Comparison of ENCODE assay signal across 11 cellular contexts in genomic region chr2:32626591-32627221, GRCh38. TPM values are rescaled to one million over a fixed set of nuclear protein-coding genes. Genes with fewer than 3 reads are reported as not detected.
A peak's percentile ranks its signal among the peaks of the same experiment; 100 is the strongest.
DNase-seq lines count a peak whose midpoint lies in the region; ATAC-seq, FAIRE-seq and TF ChIP-seq lines count a peak whose summit lies in the region.
"Had no signal": no experiment of that assay in that cellular context is flagged by ENCODE, and none has a peak within 500 bp of the region (broad histone marks: within the 10 kb centered on the region; RNA-seq: fewer than 3 reads in every experiment).

No MANE protein-coding gene starts in this region.

- H3K27me3 ChIP-seq in CD4-positive, alpha-beta T cell (ENCODE audit: control insufficient read depth, insufficient read depth, low read length), result no peaks in the 10 kb centered on the region
- H3K27me3 ChIP-seq in H7 (ENCODE audit: control insufficient read depth, insufficient read depth, low read length), result no peaks in the 10 kb centered on the region
- no peaks in the 10 kb centered on the region for H3K27me3 ChIP-seq in brain microvascular endothelial cell (replicated peaks)
- H3K27me3 ChIP-seq in small intestine (ENCODE audit: control insufficient read depth in 2 of 2, insufficient read depth in 2 of 2, low read length in 2 of 2), result no peaks in the 10 kb centered on the region
- H3K27me3 ChIP-seq: neutrophil, upper lobe of right lung had no signal

- H3K9me3 Mint-ChIP-seq in CD4-positive, alpha-beta T cell, result no peaks in the 10 kb centered on the region
- H3K9me3 Mint-ChIP-seq in nephron, result no peaks in the 10 kb centered on the region

- peak overlapping the region; percentile 81 for H3K27ac Mint-ChIP-seq in CD4-positive, alpha-beta T cell
- H3K27ac Mint-ChIP-seq in nephron, result no peak overlapping the region

- no peak for TF ChIP-seq CTCF in CD4-positive, alpha-beta T cell (IDR thresholded peaks at IDR 0.05)
- TF ChIP-seq CTCF in brain microvascular endothelial cell (IDR thresholded peaks at IDR 0.05; ENCODE audit: low read depth, low read length, missing control alignments), result no peak
- TF ChIP-seq CTCF in nephron (IDR thresholded peaks at IDR 0.05; ENCODE audit: unreplicated experiment in 3 of 3), result no peak

- H3K4me3 ChIP-seq in H7 (ENCODE audit: insufficient read depth, low read depth, low read length) (peak overlapping the region; percentile 79), brain microvascular endothelial cell (ENCODE audit: low read depth, low read length) (peak overlapping the region; percentile 99), small intestine (ENCODE audit: low read depth in 1 of 2, low read length in 2 of 2) (no peak overlapping the region)

- no peak for DNase-seq in CD4-positive, alpha-beta T cell
- DNase-seq in H7 (peak; percentile 40), brain microvascular endothelial cell (no peak), small intestine (no peak), SHP77 treated with DMSO at 0.1 percent for 48 hours (lab: John Stamatoyannopoulos, UW) (no peak)
- DNase-seq: NCI-H524, upper lobe of right lung had no signal

- in situ Hi-C loops in brain microvascular endothelial cell (cut with HindIII; ENCODE audit: low pct_ligation_motif_present, low sequenced_read_pairs), result no loop called here

- H3K36me3 Mint-ChIP-seq in CD4-positive, alpha-beta T cell (ENCODE audit: low read depth), result peaks cover 45% of the 10 kb centered on the region
- peaks cover 27% of the 10 kb centered on the region for H3K36me3 Mint-ChIP-seq in nephron (ENCODE audit: low read depth)

- 67 to 73% (median 70%) methylated on average over 12 to 13 of the region's 13 CpGs for WGBS in small intestine, 3 donors

- no peaks in the 10 kb centered on the region for H3K27me3 Mint-ChIP-seq in CD4-positive, alpha-beta T cell
- H3K27me3 Mint-ChIP-seq in nephron (ENCODE audit: low read depth), result peaks cover 5% of the 10 kb centered on the region

- H3K36me3 ChIP-seq in H7 (replicated peaks; ENCODE audit: control insufficient read depth, insufficient read depth, low read length) (no peaks in the 10 kb centered on the region), brain microvascular endothelial cell (replicated peaks) (peaks cover 4% of the 10 kb centered on the region), small intestine (ENCODE audit: control insufficient read depth in 2 of 2, insufficient read depth in 2 of 2, low read length in 2 of 2) (peaks cover 0 to 4% of the 10 kb centered on the region in 2 donors)

- H3K27ac ChIP-seq in CD4-positive, alpha-beta T cell (ENCODE audit: low read depth, low read length), result no peak overlapping the region
- H3K27ac ChIP-seq in brain microvascular endothelial cell, result no peak overlapping the region
- no peak overlapping the region for H3K27ac ChIP-seq in small intestine (ENCODE audit: low read depth in 1 of 2, low read length in 1 of 2)

- POLR2A ChIA-PET in CD4-positive, alpha-beta T cell (lab: Charles Lee), result interaction anchor here (0.9 to 1.8 kb wide), 2 partner anchors 563 to 972 kb away, joined by 3 to 6 read pairs; partner anchors contain the start of genes FAM98A and SPAST

- intact Hi-C loops in CD4-positive, alpha-beta T cell (cut with DNase I, micrococcal nuclease), result loop anchor here (5.0 kb wide), 3 partner anchors 269 to 971 kb away; partner anchors contain the start of genes FAM98A (in 2 of the 2), BIRC6 (in 1 of the 2) and SPAST (in 1 of the 2)

- H3K4me1 ChIP-seq in small intestine (ENCODE audit: control insufficient read depth in 2 of 2, insufficient read depth in 1 of 2, low read depth in 1 of 2, low read length in 1 of 2), result peaks cover 4 to 10% of the 10 kb centered on the region in 2 donors

- CTCF ChIA-PET in CD4-positive, alpha-beta T cell (lab: Charles Lee), result no interaction called here

- no peak for ATAC-seq in CD4-positive, alpha-beta T cell (ENCODE audit: poor library complexity)
- no peak for ATAC-seq in GM18868 (IDR thresholded peaks at IDR 0.05; ENCODE audit: unreplicated experiment)
- no peak for ATAC-seq in HG03159 (IDR thresholded peaks at IDR 0.05; ENCODE audit: unreplicated experiment)

- peaks cover 31% of the 10 kb centered on the region for H3K4me1 Mint-ChIP-seq in CD4-positive, alpha-beta T cell (ENCODE audit: low read depth)
- H3K4me1 Mint-ChIP-seq in nephron, result peaks cover 19% of the 10 kb centered on the region

- H3K9me3 ChIP-seq in CD4-positive, alpha-beta T cell (ENCODE audit: control insufficient read depth, low read length), result no peaks in the 10 kb centered on the region
- H3K9me3 ChIP-seq in small intestine (ENCODE audit: control insufficient read depth, low read depth), result no peaks in the 10 kb centered on the region
- H3K9me3 ChIP-seq: neutrophil, upper lobe of right lung had no signal

- FAIRE-seq in small intestine (lab: Jason Lieb, UNC), result no peak

- H3K4me3 Mint-ChIP-seq in CD4-positive, alpha-beta T cell, result peak overlapping the region; percentile 96
- peak overlapping the region; percentile 88 to 95 (median 91) for H3K4me3 Mint-ChIP-seq in nephron

RNA-seq across cellular contexts. Expression of gene TTC27, which starts 1.1 kb away (rescaled TPM):
- total RNA-seq in CD4-positive, alpha-beta T cell, result 10 to 100 TPM; 11.6 to 17.6 TPM
- total RNA-seq in H7 (2014; rRNA removed; shearing (Covaris generic)), result 20.3 and 23.7 TPM in 2 replicates
- polyA plus RNA-seq in small intestine, result 10 to 100 TPM in 1 of 3 donors, 1 to 10 TPM in 2; 3.4 to 11.9 (median 4.3) TPM

Comparison
In these comparisons a context has a peak if more than half of its experiments do, and no peak if none do; other contexts are left out.
1. H3K4me3 ChIP-seq: peak in H7 (single experiment) and brain microvascular endothelial cell (single experiment); none in small intestine (0 of 2).